In the genomic region with DNA sequence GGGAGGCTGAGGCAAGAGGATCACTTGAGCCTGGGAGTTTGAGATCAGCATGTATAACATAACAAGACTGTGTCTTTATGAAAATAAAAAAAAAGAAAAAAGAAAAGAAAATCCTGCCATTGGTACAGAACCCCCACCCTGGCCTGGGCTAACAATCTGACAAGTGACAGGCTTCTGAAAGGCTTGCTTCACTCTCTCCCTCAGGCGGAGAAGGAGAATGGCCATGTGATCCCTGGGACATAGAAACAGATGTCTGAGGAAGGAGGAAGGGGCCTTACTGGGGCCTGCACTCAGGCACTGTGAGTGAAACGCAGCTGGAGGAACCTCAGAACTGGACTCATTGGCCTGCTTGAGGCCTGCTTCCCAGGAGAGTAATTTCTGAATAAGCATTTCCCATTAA, we compare ENCODE assay signal across 12 cellular contexts. TPM values are rescaled to one million over a fixed set of nuclear protein-coding genes. Genes with fewer than 3 reads are reported as not detected.
DNase-seq lines count a peak whose midpoint lies in the region; ATAC-seq lines count a peak whose summit lies in the region.
"Had no signal": no experiment of that assay in that cellular context is flagged by ENCODE, and none has a peak within 500 bp of the region (broad histone marks: within the 10 kb centered on the region; RNA-seq: fewer than 3 reads in every experiment).

No MANE protein-coding gene starts in this region.

- H3K4me1 ChIP-seq in adipocyte (ENCODE audit: control insufficient read depth, insufficient read depth, low read length) (peaks cover 57% of the 10 kb centered on the region), mesenchymal stem cell (ENCODE audit: control insufficient read depth, insufficient read depth, low read depth, low read length) (peaks cover 31% of the 10 kb centered on the region)

- H3K9me3 ChIP-seq in adipocyte (ENCODE audit: control insufficient read depth, low read length) (no peaks in the 10 kb centered on the region), mesenchymal stem cell (ENCODE audit: control insufficient read depth, low read length) (no peaks in the 10 kb centered on the region)

- no peak for DNase-seq in stimulated activated naive CD8-positive, alpha-beta T cell treated with anti-CD3 and anti-CD28 coated beads, Interleukin-15, amount 100 ng/mL, for 72 hours
- DNase-seq in adipocyte (ENCODE audit: low read depth) = peak; percentile 80
- DNase-seq in mesenchymal stem cell = peak; percentile 60
- no peak for DNase-seq in NCI-H2029 (lab: John Stamatoyannopoulos, UW)
- no peak for DNase-seq in GM19238 (ENCODE audit: insufficient read length, low spot score)
- no peak for DNase-seq in COLO829 (ENCODE audit: low spot score)
- DNase-seq: Calu3; NCI-H526 treated with DMSO at 0.1 percent for 48 hours; stimulated activated CD8-positive, alpha-beta memory T cell treated with anti-CD3 and anti-CD28 coated beads, Interleukin-4, amount 100 ng/mL, for 48 hours had no signal

- no peaks in the 10 kb centered on the region for H3K9me3 Mint-ChIP-seq in stimulated activated naive CD8-positive, alpha-beta T cell treated with anti-CD3 and anti-CD28 coated beads, Interleukin-15, Interleukin-2, amounts not matched to agents 100 ng/mL and 50 ng/mL, for 24 hours
- H3K9me3 Mint-ChIP-seq in stimulated activated naive CD8-positive, alpha-beta T cell treated with anti-CD3 and anti-CD28 coated beads, Interleukin-15, amount 100 ng/mL, for 72 hours = no peaks in the 10 kb centered on the region

- H2BK120ac ChIP-seq in mesenchymal stem cell (ENCODE audit: low read depth, low read length) = no peak overlapping the region

- H3K18ac ChIP-seq in mesenchymal stem cell (ENCODE audit: low read depth in 1 of 2, low read length in 2 of 2) = no peak overlapping the region

- H3K14ac ChIP-seq in mesenchymal stem cell (ENCODE audit: low read length in 2 of 2) = no peak overlapping the region

- H3K36me3 ChIP-seq in adipocyte (ENCODE audit: control insufficient read depth, insufficient read depth, low read length, severe bottlenecking) = no peaks in the 10 kb centered on the region
- peaks cover 0 to 17% of the 10 kb centered on the region in 2 experiments for H3K36me3 ChIP-seq in mesenchymal stem cell (ENCODE audit: control insufficient read depth in 1 of 2, insufficient read depth in 2 of 2, low read depth in 1 of 2, low read length in 2 of 2)

- no peak for ATAC-seq in stimulated activated naive CD8-positive, alpha-beta T cell treated with anti-CD3 and anti-CD28 coated beads, Interleukin-15, amount 100 ng/mL, for 72 hours
- no peak for ATAC-seq in HG03045 (IDR thresholded peaks at IDR 0.05; ENCODE audit: unreplicated experiment)

- WGBS in mesenchymal stem cell = 47% methylated on average over 2 of the region's 2 CpGs

- H3K4me3 ChIP-seq in adipocyte (ENCODE audit: low read length) (no peak overlapping the region), mesenchymal stem cell (ENCODE audit: insufficient read depth in 1 of 2, low read depth in 1 of 2, low read length in 2 of 2) (no peak overlapping the region)

- peaks cover 58% of the 10 kb centered on the region for H3K36me3 Mint-ChIP-seq in stimulated activated naive CD8-positive, alpha-beta T cell treated with anti-CD3 and anti-CD28 coated beads, Interleukin-15, Interleukin-2, amounts not matched to agents 100 ng/mL and 50 ng/mL, for 24 hours (ENCODE audit: low read depth)

- H3K9ac ChIP-seq in adipocyte (ENCODE audit: low read length) (peak overlapping the region; percentile 2), mesenchymal stem cell (ENCODE audit: low read length) (peak overlapping the region; percentile 13)

- H2BK15ac ChIP-seq in mesenchymal stem cell (ENCODE audit: low read depth, poor library complexity, severe bottlenecking) = no peak overlapping the region

- H3K27ac ChIP-seq in mesenchymal stem cell (ENCODE audit: low read length, poor library complexity, severe bottlenecking) = peak overlapping the region; percentile 59

- H2BK5ac ChIP-seq in mesenchymal stem cell (ENCODE audit: low read depth, low read length, poor library complexity, severe bottlenecking) = no peak overlapping the region

- H4K91ac ChIP-seq in mesenchymal stem cell (ENCODE audit: low read length) = no peak overlapping the region

- H3K4me3 Mint-ChIP-seq in stimulated activated naive CD8-positive, alpha-beta T cell treated with anti-CD3 and anti-CD28 coated beads, Interleukin-15, Interleukin-2, amounts not matched to agents 100 ng/mL and 50 ng/mL, for 24 hours = no peak overlapping the region
- H3K4me3 Mint-ChIP-seq in stimulated activated naive CD8-positive, alpha-beta T cell treated with anti-CD3 and anti-CD28 coated beads, Interleukin-15, amount 100 ng/mL, for 72 hours = no peak overlapping the region

- H3K4me2 ChIP-seq in mesenchymal stem cell (ENCODE audit: low read length, poor library complexity, severe bottlenecking) = no peak overlapping the region

- no peak overlapping the region for H2AK5ac ChIP-seq in mesenchymal stem cell (ENCODE audit: low read length, severe bottlenecking)

- H2AFZ ChIP-seq in mesenchymal stem cell (ENCODE audit: low read depth, low read length) = no peak overlapping the region

- no peak overlapping the region for H2BK12ac ChIP-seq in mesenchymal stem cell (ENCODE audit: low read length in 2 of 2)

- no peak overlapping the region for H3K4ac ChIP-seq in mesenchymal stem cell (ENCODE audit: low read depth in 1 of 2, low read length in 2 of 2)

- peaks cover 96% of the 10 kb centered on the region for H3K4me1 Mint-ChIP-seq in stimulated activated naive CD8-positive, alpha-beta T cell treated with anti-CD3 and anti-CD28 coated beads, Interleukin-15, Interleukin-2, amounts not matched to agents 100 ng/mL and 50 ng/mL, for 24 hours (ENCODE audit: low read depth)
- peaks cover 95% of the 10 kb centered on the region for H3K4me1 Mint-ChIP-seq in stimulated activated naive CD8-positive, alpha-beta T cell treated with anti-CD3 and anti-CD28 coated beads, Interleukin-15, amount 100 ng/mL, for 72 hours

- H4K8ac ChIP-seq in mesenchymal stem cell (ENCODE audit: low read length) = peak overlapping the region; percentile 73

- H3K27me3 ChIP-seq in adipocyte (replicated peaks; ENCODE audit: control insufficient read depth, insufficient read depth, low read length) (no peaks in the 10 kb centered on the region), mesenchymal stem cell (ENCODE audit: control insufficient read depth in 1 of 2, insufficient read depth in 1 of 2, low read length in 2 of 2) (no peaks in the 10 kb centered on the region)

- peak overlapping the region; percentile 63 for H3K27ac Mint-ChIP-seq in stimulated activated naive CD8-positive, alpha-beta T cell treated with anti-CD3 and anti-CD28 coated beads, Interleukin-15, Interleukin-2, amounts not matched to agents 100 ng/mL and 50 ng/mL, for 24 hours
- H3K27ac Mint-ChIP-seq in stimulated activated naive CD8-positive, alpha-beta T cell treated with anti-CD3 and anti-CD28 coated beads, Interleukin-15, amount 100 ng/mL, for 72 hours = no peak overlapping the region

- H3K79me1 ChIP-seq in mesenchymal stem cell (replicated peaks; ENCODE audit: low read length, poor library complexity, severe bottlenecking) = no peaks in the 10 kb centered on the region

- no peaks in the 10 kb centered on the region for H3K27me3 Mint-ChIP-seq in stimulated activated naive CD8-positive, alpha-beta T cell treated with anti-CD3 and anti-CD28 coated beads, Interleukin-15, Interleukin-2, amounts not matched to agents 100 ng/mL and 50 ng/mL, for 24 hours
- no peaks in the 10 kb centered on the region for H3K27me3 Mint-ChIP-seq in stimulated activated naive CD8-positive, alpha-beta T cell treated with anti-CD3 and anti-CD28 coated beads, Interleukin-15, amount 100 ng/mL, for 72 hours

- no peak overlapping the region for H3K23ac ChIP-seq in mesenchymal stem cell (ENCODE audit: low read length in 2 of 2)

RNA-seq across cellular contexts. Expression of a gene that starts 17.5 kb away (rescaled TPM):
- 1.1 TPM for polyA plus RNA-seq in mesenchymal stem cell (2013, experiment 1 of 2)
- 1.4 TPM for polyA plus RNA-seq in mesenchymal stem cell (2013, experiment 2 of 2)

RNA-seq across cellular contexts. Expression of a gene that starts 37.4 kb away (rescaled TPM):
- not detected for polyA plus RNA-seq in mesenchymal stem cell (2013, experiment 1 of 2)
- polyA plus RNA-seq in mesenchymal stem cell (2013, experiment 2 of 2) = not detected
- polyA plus RNA-seq: fibroblast of lung had no signal

Comparison
In these comparisons a context has a peak if more than half of its experiments do, and no peak if none do; other contexts are left out.
1. DNase-seq: peak in adipocyte (single experiment) and mesenchymal stem cell (single experiment); none in stimulated activated naive CD8-positive, alpha-beta T cell treated with anti-CD3 and anti-CD28 coated beads, Interleukin-15, amount 100 ng/mL, for 72 hours (0 of 2), NCI-H2029 (single experiment), GM19238 (single experiment) and COLO829 (single experiment).